ENCODE assay signal across 1 cellular context in the genomic region with DNA sequence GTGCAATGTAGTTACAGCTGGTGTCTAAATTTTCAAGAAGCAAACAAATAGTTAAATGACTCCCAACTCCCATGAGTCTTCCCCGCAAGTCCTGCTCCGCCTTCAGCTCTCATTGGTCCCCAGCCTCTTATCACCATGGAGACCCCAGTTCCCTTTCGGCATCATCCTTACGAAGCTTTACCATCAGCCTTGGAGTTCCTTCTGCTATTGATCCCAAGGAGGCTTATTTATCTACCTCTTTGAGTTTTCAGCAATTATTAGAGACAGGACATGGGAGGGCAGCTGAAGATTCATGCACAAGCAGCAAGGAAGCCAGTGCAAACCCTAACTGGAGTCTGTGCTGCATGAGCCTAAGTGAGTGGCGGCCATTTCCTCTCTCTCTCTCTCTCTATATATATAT.
TF ChIP-seq lines count a peak whose summit lies in the region.

No MANE protein-coding gene starts in this region.

TF ChIP-seq in GM23338, 12 proteins besides CTCF, POLR2A, EP300 and RAD21 (continued from another document):
- TF ChIP-seq, protein P1, sequence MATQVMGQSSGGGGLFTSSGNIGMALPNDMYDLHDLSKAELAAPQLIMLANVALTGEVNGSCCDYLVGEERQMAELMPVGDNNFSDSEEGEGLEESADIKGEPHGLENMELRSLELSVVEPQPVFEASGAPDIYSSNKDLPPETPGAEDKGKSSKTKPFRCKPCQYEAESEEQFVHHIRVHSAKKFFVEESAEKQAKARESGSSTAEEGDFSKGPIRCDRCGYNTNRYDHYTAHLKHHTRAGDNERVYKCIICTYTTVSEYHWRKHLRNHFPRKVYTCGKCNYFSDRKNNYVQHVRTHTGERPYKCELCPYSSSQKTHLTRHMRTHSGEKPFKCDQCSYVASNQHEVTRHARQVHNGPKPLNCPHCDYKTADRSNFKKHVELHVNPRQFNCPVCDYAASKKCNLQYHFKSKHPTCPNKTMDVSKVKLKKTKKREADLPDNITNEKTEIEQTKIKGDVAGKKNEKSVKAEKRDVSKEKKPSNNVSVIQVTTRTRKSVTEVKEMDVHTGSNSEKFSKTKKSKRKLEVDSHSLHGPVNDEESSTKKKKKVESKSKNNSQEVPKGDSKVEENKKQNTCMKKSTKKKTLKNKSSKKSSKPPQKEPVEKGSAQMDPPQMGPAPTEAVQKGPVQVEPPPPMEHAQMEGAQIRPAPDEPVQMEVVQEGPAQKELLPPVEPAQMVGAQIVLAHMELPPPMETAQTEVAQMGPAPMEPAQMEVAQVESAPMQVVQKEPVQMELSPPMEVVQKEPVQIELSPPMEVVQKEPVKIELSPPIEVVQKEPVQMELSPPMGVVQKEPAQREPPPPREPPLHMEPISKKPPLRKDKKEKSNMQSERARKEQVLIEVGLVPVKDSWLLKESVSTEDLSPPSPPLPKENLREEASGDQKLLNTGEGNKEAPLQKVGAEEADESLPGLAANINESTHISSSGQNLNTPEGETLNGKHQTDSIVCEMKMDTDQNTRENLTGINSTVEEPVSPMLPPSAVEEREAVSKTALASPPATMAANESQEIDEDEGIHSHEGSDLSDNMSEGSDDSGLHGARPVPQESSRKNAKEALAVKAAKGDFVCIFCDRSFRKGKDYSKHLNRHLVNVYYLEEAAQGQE (IDR thresholded peaks at IDR 0.05; ENCODE audit: unreplicated experiment) = no peak
- TF ChIP-seq, protein P2, sequence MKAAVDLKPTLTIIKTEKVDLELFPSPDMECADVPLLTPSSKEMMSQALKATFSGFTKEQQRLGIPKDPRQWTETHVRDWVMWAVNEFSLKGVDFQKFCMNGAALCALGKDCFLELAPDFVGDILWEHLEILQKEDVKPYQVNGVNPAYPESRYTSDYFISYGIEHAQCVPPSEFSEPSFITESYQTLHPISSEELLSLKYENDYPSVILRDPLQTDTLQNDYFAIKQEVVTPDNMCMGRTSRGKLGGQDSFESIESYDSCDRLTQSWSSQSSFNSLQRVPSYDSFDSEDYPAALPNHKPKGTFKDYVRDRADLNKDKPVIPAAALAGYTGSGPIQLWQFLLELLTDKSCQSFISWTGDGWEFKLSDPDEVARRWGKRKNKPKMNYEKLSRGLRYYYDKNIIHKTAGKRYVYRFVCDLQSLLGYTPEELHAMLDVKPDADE (IDR thresholded peaks at IDR 0.05) = no peak
- TF ChIP-seq ZNF331 (CRISPR knock-in tag; IDR thresholded peaks at IDR 0.05; ENCODE audit: low read depth) (no peak), ZNF114 (CRISPR knock-in tag; IDR thresholded peaks at IDR 0.05) (no peak), STAT1 (IDR thresholded peaks at IDR 0.05; ENCODE audit: unreplicated experiment) (no peak), EZH2 (IDR thresholded peaks at IDR 0.05; ENCODE audit: low read depth, unreplicated experiment) (no peak), JUNB (IDR thresholded peaks at IDR 0.05; ENCODE audit: unreplicated experiment) (no peak)
